Comparison of ENCODE assay signal across 23 cellular contexts in genomic region chrX:69028761-69029120, GRCh38.
DNase-seq lines count a peak whose midpoint lies in the region; ATAC-seq and TF ChIP-seq lines count a peak whose summit lies in the region.
"Had no signal": no experiment of that assay in that cellular context is flagged by ENCODE, and none has a peak within 500 bp of the region (broad histone marks: within the 10 kb centered on the region; RNA-seq: fewer than 3 reads in every experiment).

No MANE protein-coding gene starts in this region.

- H3K36me3 Mint-ChIP-seq in endodermal cell (ENCODE audit: low read depth), result no peaks in the 10 kb centered on the region
- H3K36me3 Mint-ChIP-seq: activated naive CD8-positive, alpha-beta T cell treated with anti-CD3 and anti-CD28 coated beads for 36 hours had no signal

- H3K4me2 ChIP-seq in SK-N-SH, result no peak overlapping the region

- no peaks in the 10 kb centered on the region for H3K27me3 Mint-ChIP-seq in endodermal cell (ENCODE audit: insufficient read depth)
- H3K27me3 Mint-ChIP-seq: activated naive CD8-positive, alpha-beta T cell treated with anti-CD3 and anti-CD28 coated beads for 36 hours; T-helper 17 cell had no signal

- no peaks in the 10 kb centered on the region for H3K79me2 ChIP-seq in SK-N-SH (ENCODE audit: insufficient read depth)

- no peaks in the 10 kb centered on the region for H3F3A ChIP-seq in SK-N-SH (replicated peaks; ENCODE audit: insufficient read depth)

- DNase-seq in activated CD8-positive, alpha-beta memory T cell treated with anti-CD3 and anti-CD28 coated beads for 24 hours, result peak; percentile 21
- no peak for DNase-seq in activated CD8-positive, alpha-beta memory T cell treated with anti-CD3 and anti-CD28 coated beads, Interleukin-2, amount 50 U/mL, for 4 hours
- DNase-seq in endodermal cell (peak; percentile 2), NCI-H1417 (lab: John Stamatoyannopoulos, UW) (no peak), SK-N-SH (no peak), AML-193 (lab: John Stamatoyannopoulos, UW) (no peak)
- DNase-seq: activated CD8-positive, alpha-beta T cell treated with anti-CD3 and anti-CD28 coated beads, Interleukin-2, amount 10 ng/mL, durations not matched to agents 7 days and 5 days; activated naive CD8-positive, alpha-beta T cell treated with anti-CD3 and anti-CD28 coated beads for 36 hours; activated T-cell treated with anti-CD3 and anti-CD28 coated beads, Interleukin-2, amount 50 U/mL, for 72 hours; brain microvascular endothelial cell; C1 segment of cervical spinal cord; cortex of kidney; DMS 273 treated with DMSO at 0.1 percent for 48 hours; glutamatergic neuron; HFFc6; left ventricle myocardium superior; NCI-H2029 treated with DMSO at 0.1 percent for 48 hours; SHP77; T-helper 17 cell; testis; WERI-Rb-1 had no signal

- no peak for TF ChIP-seq CTCF in endodermal cell (conservative IDR thresholded peaks at IDR 0.05)
- TF ChIP-seq CTCF in SK-N-SH (IDR thresholded peaks at IDR 0.05), result no peak

- no peak for TF ChIP-seq EP300 in SK-N-SH (IDR thresholded peaks at IDR 0.05; ENCODE audit: borderline replicate concordance in 1 of 2, low read depth in 1 of 2, low read length in 1 of 2)

- 80 to 83% methylated on average over 1 of the region's 1 CpG for WGBS in endodermal cell (ENCODE audit: insufficient coverage in 1 of 2, insufficient read length in 1 of 2), 2 experiments
- WGBS in SK-N-SH (ENCODE audit: low lambda C conversion rate), result 0% methylated on average over 1 of the region's 1 CpG

- ATAC-seq in HG03175 (IDR thresholded peaks at IDR 0.05; ENCODE audit: unreplicated experiment) (peak; percentile 11), GM18909 (IDR thresholded peaks at IDR 0.05; ENCODE audit: poor library complexity, unreplicated experiment) (no peak)
- ATAC-seq: activated CD8-positive, alpha-beta T cell treated with anti-CD3 and anti-CD28 coated beads, Interleukin-2, amount 10 ng/mL, durations not matched to agents 7 days and 5 days; left ventricle myocardium superior; T-helper 17 cell had no signal

- H3K9me3 ChIP-seq in endodermal cell (ENCODE audit: control insufficient read depth, low read length) (no peaks in the 10 kb centered on the region), SK-N-SH (no peaks in the 10 kb centered on the region)
- H3K9me3 ChIP-seq: testis had no signal

- no peak overlapping the region for H2AFZ ChIP-seq in SK-N-SH (ENCODE audit: low read depth)

- TF ChIP-seq RAD21 in SK-N-SH (IDR thresholded peaks at IDR 0.05; ENCODE audit: low read length), result no peak

- peaks cover 5% of the 10 kb centered on the region for H3K4me1 Mint-ChIP-seq in endodermal cell
- H3K4me1 Mint-ChIP-seq: T-helper 17 cell had no signal

- H4K20me1 ChIP-seq in SK-N-SH (ENCODE audit: insufficient read depth), result no peaks in the 10 kb centered on the region

- POLR2A ChIA-PET in SK-N-SH (lab: Yijun Ruan, JAX), result no interaction called here

- no peak overlapping the region for H3K4me3 Mint-ChIP-seq in endodermal cell
- H3K4me3 Mint-ChIP-seq: activated CD8-positive, alpha-beta T cell treated with anti-CD3 and anti-CD28 coated beads, Interleukin-2, amount 10 ng/mL, durations not matched to agents 7 days and 5 days; activated naive CD8-positive, alpha-beta T cell treated with anti-CD3 and anti-CD28 coated beads for 36 hours; activated T-cell treated with anti-CD3 and anti-CD28 coated beads, Interleukin-2, amount 50 U/mL, for 72 hours; HFFc6; T-helper 17 cell had no signal

- H3K27ac ChIP-seq in endodermal cell (ENCODE audit: low read depth, low read length), result no peak overlapping the region
- no peak overlapping the region for H3K27ac ChIP-seq in SK-N-SH (ENCODE audit: low read depth in 2 of 2, low read length in 1 of 2)
- H3K27ac ChIP-seq: brain microvascular endothelial cell, testis, WERI-Rb-1 had no signal

- H3K4me3 ChIP-seq in endodermal cell (ENCODE audit: low read length), result no peak overlapping the region
- no peak overlapping the region for H3K4me3 ChIP-seq in SK-N-SH (ENCODE audit: low read depth in 2 of 2, low read length in 1 of 2)
- H3K4me3 ChIP-seq: testis had no signal

- no peaks in the 10 kb centered on the region for H3K9me2 ChIP-seq in SK-N-SH

- no peaks in the 10 kb centered on the region for H3K4me1 ChIP-seq in endodermal cell (ENCODE audit: control insufficient read depth, insufficient read depth, low read length)
- H3K4me1 ChIP-seq in SK-N-SH (ENCODE audit: control insufficient read depth in 1 of 2, insufficient read depth in 2 of 2, low read depth in 1 of 2, low read length in 1 of 2), result peaks cover 0 to 5% of the 10 kb centered on the region in 2 experiments; a peak in 1 of 4 replicates

- CTCF ChIA-PET in SK-N-SH (lab: Yijun Ruan, JAX), result interaction anchor here (1.2 to 1.8 kb wide), 3 partner anchors 8 to 201 kb away, joined by 3 to 5 read pairs (median 4); no protein-coding TSS in a partner anchor

- H3K27me3 ChIP-seq in endodermal cell (ENCODE audit: control insufficient read depth, insufficient read depth, low read length, poor library complexity, severe bottlenecking) (no peaks in the 10 kb centered on the region), SK-N-SH (ENCODE audit: insufficient read depth) (no peaks in the 10 kb centered on the region; the same call in 1 of the 2 replicates)
- H3K27me3 ChIP-seq: brain microvascular endothelial cell, testis had no signal

- no peak overlapping the region for H3K9ac ChIP-seq in endodermal cell (ENCODE audit: extremely low read depth, low read length, poor library complexity, severe bottlenecking)
- H3K9ac ChIP-seq in SK-N-SH, result no peak overlapping the region

- no peak overlapping the region for H3K27ac Mint-ChIP-seq in endodermal cell
- H3K27ac Mint-ChIP-seq: activated CD8-positive, alpha-beta T cell treated with anti-CD3 and anti-CD28 coated beads, Interleukin-2, amount 10 ng/mL, durations not matched to agents 7 days and 5 days; activated naive CD8-positive, alpha-beta T cell treated with anti-CD3 and anti-CD28 coated beads for 36 hours; activated T-cell treated with anti-CD3 and anti-CD28 coated beads, Interleukin-2, amount 50 U/mL, for 72 hours; HFFc6; T-helper 17 cell had no signal

- H3K9me3 Mint-ChIP-seq in endodermal cell, result peaks cover 52% of the 10 kb centered on the region
- H3K9me3 Mint-ChIP-seq: activated naive CD8-positive, alpha-beta T cell treated with anti-CD3 and anti-CD28 coated beads for 36 hours; activated T-cell treated with anti-CD3 and anti-CD28 coated beads, Interleukin-2, amount 50 U/mL, for 72 hours; HFFc6 had no signal

- H3K36me3 ChIP-seq in endodermal cell (ENCODE audit: control insufficient read depth, insufficient read depth, low read length), result no peaks in the 10 kb centered on the region
- no peaks in the 10 kb centered on the region for H3K36me3 ChIP-seq in SK-N-SH (replicated peaks in 1 of 2; ENCODE audit: control insufficient read depth in 1 of 2, insufficient read depth in 2 of 2, low read length in 1 of 2)
- H3K36me3 ChIP-seq: brain microvascular endothelial cell, WERI-Rb-1 had no signal

TF ChIP-seq in SK-N-SH, 30 proteins besides CTCF, POLR2A, EP300 and RAD21:
- TF ChIP-seq MXI1 (IDR thresholded peaks at IDR 0.05; ENCODE audit: low read depth, low read length) (no peak), YY1 (IDR thresholded peaks at IDR 0.05; ENCODE audit: low read depth) (no peak), SMC3 (IDR thresholded peaks at IDR 0.05; ENCODE audit: low read depth, low read length) (no peak), FOXM1 (IDR thresholded peaks at IDR 0.05; ENCODE audit: low read depth) (no peak), RCOR1 (IDR thresholded peaks at IDR 0.05; ENCODE audit: low read length) (no peak), RXRA (IDR thresholded peaks at IDR 0.05; ENCODE audit: borderline replicate concordance, low read depth) (no peak), NFIC (IDR thresholded peaks at IDR 0.05; ENCODE audit: borderline replicate concordance) (no peak), USF2 (IDR thresholded peaks at IDR 0.05; ENCODE audit: borderline replicate concordance, low read depth, low read length) (no peak), JUND (IDR thresholded peaks at IDR 0.05) (no peak)

Comparison
In these comparisons a context has a peak if more than half of its experiments do, and no peak if none do; other contexts are left out.
1. DNase-seq: peak in activated CD8-positive, alpha-beta memory T cell treated with anti-CD3 and anti-CD28 coated beads for 24 hours (single experiment) and endodermal cell (single experiment); none in activated CD8-positive, alpha-beta memory T cell treated with anti-CD3 and anti-CD28 coated beads, Interleukin-2, amount 50 U/mL, for 4 hours (single experiment), NCI-H1417 (0 of 3), SK-N-SH (single experiment) and AML-193 (0 of 2).